In the genomic region with DNA sequence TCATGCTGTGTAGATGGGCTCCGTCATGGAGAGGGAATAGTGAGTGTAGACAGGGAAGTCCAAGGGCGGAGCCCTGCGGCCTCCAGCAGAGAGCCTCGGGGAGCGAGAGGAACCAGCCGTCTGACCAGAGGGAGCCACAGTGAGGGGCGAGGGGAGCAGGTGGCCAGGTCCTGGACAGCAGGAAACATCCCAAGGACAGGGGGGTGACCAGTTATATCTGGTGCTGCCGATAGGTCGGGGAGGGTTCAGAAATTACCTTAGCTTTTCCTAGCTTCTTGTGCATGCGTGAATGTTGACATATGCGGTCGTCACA, we compare ENCODE assay signal across 14 cellular contexts. TPM values are rescaled to one million over a fixed set of nuclear protein-coding genes. Genes with fewer than 3 reads are reported as not detected.
DNase-seq lines count a peak whose midpoint lies in the region; ATAC-seq and TF ChIP-seq lines count a peak whose summit lies in the region.
"Had no signal": no experiment of that assay in that cellular context is flagged by ENCODE, and none has a peak within 500 bp of the region (broad histone marks: within the 10 kb centered on the region; RNA-seq: fewer than 3 reads in every experiment).

No MANE protein-coding gene starts in this region.

- peak overlapping the region; percentile 28 for H3K27ac Mint-ChIP-seq in activated CD4-positive, alpha-beta T cell treated with anti-CD3 and anti-CD28 coated beads, Interleukin-2, amount 10 ng/mL, durations not matched to agents 7 days and 5 days
- H3K27ac Mint-ChIP-seq in IgD-negative memory B cell (peak overlapping the region in 2 of 3 donors; percentile 48 to 64), natural killer cell (peak overlapping the region; percentile 86 to 90)
- H3K27ac Mint-ChIP-seq in activated naive CD8-positive, alpha-beta T cell treated with anti-CD3 and anti-CD28 coated beads, Interleukin-2, amount 10 ng/mL, durations not matched to agents 7 days and 5 days: peak overlapping the region; percentile 49

- H3K4me1 Mint-ChIP-seq in activated CD4-positive, alpha-beta T cell treated with anti-CD3 and anti-CD28 coated beads, Interleukin-2, amount 10 ng/mL, durations not matched to agents 7 days and 5 days: peaks cover 16% of the 10 kb centered on the region
- peaks cover 0 to 5% (median 0%) of the 10 kb centered on the region in 3 donors for H3K4me1 Mint-ChIP-seq in IgD-negative memory B cell
- H3K4me1 Mint-ChIP-seq in activated naive CD8-positive, alpha-beta T cell treated with anti-CD3 and anti-CD28 coated beads, Interleukin-2, amount 10 ng/mL, durations not matched to agents 7 days and 5 days: peaks cover 14% of the 10 kb centered on the region
- peaks cover 41 to 43% of the 10 kb centered on the region in 2 donors for H3K4me1 Mint-ChIP-seq in natural killer cell

- TF ChIP-seq CTCF in natural killer cell (IDR thresholded peaks at IDR 0.05): no peak

- POLR2A ChIA-PET in activated CD4-positive, alpha-beta T cell treated with anti-CD3 and anti-CD28 coated beads, Interleukin-2, amount 10 ng/mL, durations not matched to agents 7 days and 5 days (lab: Charles Lee): interaction anchor here (0.5 kb wide), 1 partner anchor 18 kb away, joined by 4 read pairs; no protein-coding TSS in a partner anchor
- POLR2A ChIA-PET in activated naive CD8-positive, alpha-beta T cell treated with anti-CD3 and anti-CD28 coated beads, Interleukin-2, amount 10 ng/mL, durations not matched to agents 7 days and 5 days (lab: Charles Lee): interaction anchor here (0.6 kb wide), 1 partner anchor 15 kb away, joined by 3 read pairs; no protein-coding TSS in a partner anchor

- H3K9me3 Mint-ChIP-seq in activated CD4-positive, alpha-beta T cell treated with anti-CD3 and anti-CD28 coated beads, Interleukin-2, amount 10 ng/mL, durations not matched to agents 7 days and 5 days: no peaks in the 10 kb centered on the region
- H3K9me3 Mint-ChIP-seq in IgD-negative memory B cell (no peaks in the 10 kb centered on the region), natural killer cell (no peaks in the 10 kb centered on the region)
- H3K9me3 Mint-ChIP-seq in activated naive CD8-positive, alpha-beta T cell treated with anti-CD3 and anti-CD28 coated beads, Interleukin-2, amount 10 ng/mL, durations not matched to agents 7 days and 5 days: no peaks in the 10 kb centered on the region

- no peak for ATAC-seq in activated naive CD8-positive, alpha-beta T cell treated with anti-CD3 and anti-CD28 coated beads, Interleukin-2, amount 10 ng/mL, durations not matched to agents 7 days and 5 days (ENCODE audit: low read depth)
- no peak for ATAC-seq in natural killer cell
- no peak for ATAC-seq in HG03439 (IDR thresholded peaks at IDR 0.05; ENCODE audit: unreplicated experiment)
- ATAC-seq: SK-N-SH treated with all-trans-retinoic acid at 6 μM for 48 hours had no signal

- H3K36me3 Mint-ChIP-seq in activated CD4-positive, alpha-beta T cell treated with anti-CD3 and anti-CD28 coated beads, Interleukin-2, amount 10 ng/mL, durations not matched to agents 7 days and 5 days (ENCODE audit: low read depth): peaks cover 49% of the 10 kb centered on the region
- H3K36me3 Mint-ChIP-seq in IgD-negative memory B cell (peaks cover 5% of the 10 kb centered on the region), natural killer cell (peaks cover 8% of the 10 kb centered on the region)
- peaks cover 22% of the 10 kb centered on the region for H3K36me3 Mint-ChIP-seq in activated naive CD8-positive, alpha-beta T cell treated with anti-CD3 and anti-CD28 coated beads, Interleukin-2, amount 10 ng/mL, durations not matched to agents 7 days and 5 days

- H3K4me3 Mint-ChIP-seq in activated CD4-positive, alpha-beta T cell treated with anti-CD3 and anti-CD28 coated beads, Interleukin-2, amount 10 ng/mL, durations not matched to agents 7 days and 5 days: no peak overlapping the region
- H3K4me3 Mint-ChIP-seq in IgD-negative memory B cell (no peak overlapping the region), natural killer cell (no peak overlapping the region)
- no peak overlapping the region for H3K4me3 Mint-ChIP-seq in activated naive CD8-positive, alpha-beta T cell treated with anti-CD3 and anti-CD28 coated beads, Interleukin-2, amount 10 ng/mL, durations not matched to agents 7 days and 5 days

- intact Hi-C loops in natural killer cell (cut with micrococcal nuclease): loop anchor here (10.0 kb wide), 1 partner anchor 64 kb away; no protein-coding TSS in a partner anchor

- CTCF ChIA-PET in activated CD4-positive, alpha-beta T cell treated with anti-CD3 and anti-CD28 coated beads, Interleukin-2, amount 10 ng/mL, durations not matched to agents 7 days and 5 days (lab: Charles Lee): interaction anchor here (0.5 to 3.1 kb wide), 4 partner anchors 12 to 25 kb away, joined by 4 to 10 read pairs (median 4); no protein-coding TSS in a partner anchor

- no peak for DNase-seq in activated CD4-positive, alpha-beta T cell treated with anti-CD3 and anti-CD28 coated beads, Interleukin-2, amount 10 ng/mL, durations not matched to agents 7 days and 5 days
- DNase-seq in activated CD4-positive, alpha-beta T cell treated with anti-CD3 and anti-CD28 coated beads for 1 hour: no peak
- no peak for DNase-seq in activated naive CD8-positive, alpha-beta T cell treated with anti-CD3 and anti-CD28 coated beads, Interleukin-2, amount 10 ng/mL, durations not matched to agents 7 days and 5 days
- DNase-seq in natural killer cell (no peak), NCI-H1417 treated with DMSO at 0.1 percent for 48 hours (lab: John Stamatoyannopoulos, UW) (no peak)
- DNase-seq in central memory CD4-positive, alpha-beta T cell: no peak
- DNase-seq: amniotic stem cell, kidney, NCI-H1092 treated with DMSO at 0.1 percent for 48 hours, NCI-H2081 treated with DMSO at 0.1 percent for 48 hours, NCI-H510A had no signal

- no peaks in the 10 kb centered on the region for H3K27me3 Mint-ChIP-seq in activated CD4-positive, alpha-beta T cell treated with anti-CD3 and anti-CD28 coated beads, Interleukin-2, amount 10 ng/mL, durations not matched to agents 7 days and 5 days
- H3K27me3 Mint-ChIP-seq in IgD-negative memory B cell (no peaks in the 10 kb centered on the region), natural killer cell (ENCODE audit: low read depth in 2 of 2) (no peaks in the 10 kb centered on the region)
- H3K27me3 Mint-ChIP-seq in activated naive CD8-positive, alpha-beta T cell treated with anti-CD3 and anti-CD28 coated beads, Interleukin-2, amount 10 ng/mL, durations not matched to agents 7 days and 5 days: no peaks in the 10 kb centered on the region

RNA-seq across cellular contexts. Expression of gene TRAPPC10, which starts 46.5 kb away (rescaled TPM):
- 10 to 100 TPM; 61.7 to 76.9 TPM for total RNA-seq in activated CD4-positive, alpha-beta T cell treated with anti-CD3 and anti-CD28 coated beads, Interleukin-2, amount 10 ng/mL, durations not matched to agents 7 days and 5 days
- 17.9 TPM for polyA plus RNA-seq in IgD-negative memory B cell
- total RNA-seq in activated naive CD8-positive, alpha-beta T cell treated with anti-CD3 and anti-CD28 coated beads, Interleukin-2, amount 10 ng/mL, durations not matched to agents 7 days and 5 days: 10 to 100 TPM; 77.9 to 82.7 TPM
- total RNA-seq in natural killer cell: 100 to 1,000 TPM; 187 to 232 (median 213) TPM

RNA-seq across cellular contexts. Expression of gene PWP2, which starts 48.6 kb away (rescaled TPM):
- 10 to 100 TPM; 24.2 to 29.0 TPM for total RNA-seq in activated CD4-positive, alpha-beta T cell treated with anti-CD3 and anti-CD28 coated beads, Interleukin-2, amount 10 ng/mL, durations not matched to agents 7 days and 5 days
- polyA plus RNA-seq in IgD-negative memory B cell: 12.2 TPM
- 10 to 100 TPM in 1 of 2 experiments, 1 to 10 TPM in 1; 4.5 to 12.2 TPM for total RNA-seq in activated naive CD8-positive, alpha-beta T cell treated with anti-CD3 and anti-CD28 coated beads, Interleukin-2, amount 10 ng/mL, durations not matched to agents 7 days and 5 days
- 10 to 100 TPM; 28.5 to 32.7 (median 32.7) TPM for total RNA-seq in natural killer cell

Comparison
In these comparisons a context has a peak if more than half of its experiments do, and no peak if none do; other contexts are left out.
1. H3K27ac Mint-ChIP-seq: peak in every context shown above with its lines; median percentile 88 in natural killer cell; 56 in IgD-negative memory B cell; 49 in activated naive CD8-positive, alpha-beta T cell treated with anti-CD3 and anti-CD28 coated beads, Interleukin-2, amount 10 ng/mL, durations not matched to agents 7 days and 5 days; 28 in activated CD4-positive, alpha-beta T cell treated with anti-CD3 and anti-CD28 coated beads, Interleukin-2, amount 10 ng/mL, durations not matched to agents 7 days and 5 days.